1 cellular context compared by ENCODE assay signal in genomic region chr6:31389802-31390132, GRCh38.
TF ChIP-seq lines count a peak whose summit lies in the region.

No MANE protein-coding gene starts in this region.

TF ChIP-seq in HEK293, 187 proteins besides CTCF, POLR2A, EP300 and RAD21:
- peak; percentile 97 for TF ChIP-seq ZNF596 (tag by site-specific recombination; IDR thresholded peaks at IDR 0.05)
- TF ChIP-seq REST (tag by site-specific recombination; IDR thresholded peaks at IDR 0.05), result 0 out of 2 replicates have a peak, but pooled peaks have one; percentile 1
